Comparison of ENCODE assay signal across 28 cellular contexts in the genomic region with DNA sequence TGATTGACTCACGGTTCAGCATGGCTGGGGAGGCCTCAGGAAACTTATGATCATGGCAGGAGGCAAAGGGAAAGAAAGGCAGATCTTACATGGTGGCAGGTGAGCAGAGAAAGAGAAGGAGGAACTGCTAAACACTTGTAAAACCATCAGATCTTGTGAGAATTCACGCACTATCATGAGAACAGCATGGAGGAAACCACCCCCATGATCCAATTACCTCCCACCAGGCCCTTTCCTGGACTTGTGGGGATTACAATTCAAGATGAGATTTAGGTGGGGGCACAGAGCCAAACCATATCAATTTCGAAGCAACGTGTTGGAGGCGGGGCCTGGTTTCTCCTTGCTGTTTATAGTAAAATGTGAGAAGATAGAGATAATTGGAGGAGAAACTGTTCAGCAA.
"Had no signal": no experiment of that assay in that cellular context is flagged by ENCODE, and none has a peak within 500 bp of the region (broad histone marks: within the 10 kb centered on the region; RNA-seq: fewer than 3 reads in every experiment).

No MANE protein-coding gene starts in this region.

- H3K9ac ChIP-seq: KMS-11, SK-N-SH had no signal

- H3K9me3 ChIP-seq: ascending aorta, body of pancreas, Peyer's patch, SJCRH30, SK-N-SH had no signal

- DNase-seq: activated CD4-positive, alpha-beta T cell treated with anti-CD3 and anti-CD28 coated beads for 48 hours; activated CD4-positive, alpha-beta T cell treated with anti-CD3 and anti-CD28 coated beads, Interleukin-2, amount 50 U/mL, for 4 hours; activated CD4-positive, CD25-positive, alpha-beta regulatory T cell treated with anti-CD3 and anti-CD28 coated beads, Interleukin-2, amount 50 U/mL, for 72 hours; activated CD8-positive, alpha-beta memory T cell treated with anti-CD3 and anti-CD28 coated beads, Interleukin-2, amount 10 ng/mL, durations not matched to agents 7 days and 5 days; activated effector memory CD4-positive, alpha-beta T cell treated with Interleukin-2 at 50 U/mL for 16 hours; activated naive CD4-positive, alpha-beta T cell; activated naive CD8-positive, alpha-beta T cell treated with anti-CD3 and anti-CD28 coated beads, Interleukin-2, amount 50 U/mL, for 24 hours; activated T-cell treated with anti-CD3 and anti-CD28 coated beads, Interleukin-2, amount 50 U/mL, for 24 hours; amniotic stem cell; body of pancreas; central memory CD4-positive, alpha-beta T cell; NCI-H1092; NCI-H1417; NCI-H1930; NCI-H345; NCI-H510A; NK-92 treated with Interleukin-12 subunit alpha and Interleukin-12 subunit beta, amount 100 ng/mL, for 24 hours; Peyer's patch; Right ventricle myocardium superior; SJCRH30; SK-N-SH; T-helper 1 cell had no signal

- H3K27ac Mint-ChIP-seq: activated CD8-positive, alpha-beta memory T cell treated with anti-CD3 and anti-CD28 coated beads, Interleukin-2, amount 10 ng/mL, durations not matched to agents 7 days and 5 days; activated naive CD4-positive, alpha-beta T cell treated with anti-CD3 and anti-CD28 coated beads, Interleukin-2, amount 50 U/mL, for 72 hours; activated naive CD8-positive, alpha-beta T cell treated with anti-CD3 and anti-CD28 coated beads, Interleukin-2, amount 50 U/mL, for 24 hours; activated T-cell treated with anti-CD3 and anti-CD28 coated beads, Interleukin-2, amount 50 U/mL, for 24 hours; activated T-helper 1 cell treated with anti-CD3 and anti-CD28 coated beads, Interleukin-12 subunit alpha, Interleukin-12 subunit beta, Interleukin-2, Interleukin-4 antibody, amounts not matched to agents 30 ng/mL and 10 ng/mL and 1 ng/mL, durations not matched to agents 14 hours and 24 hours and 36 hours; WTC11 had no signal

- H3K27ac ChIP-seq: ascending aorta, body of pancreas, KMS-11, Peyer's patch, RWPE1, SJCRH30 had no signal

- H3K4me3 ChIP-seq: ascending aorta, body of pancreas, Peyer's patch, SJCRH30 had no signal

- H3K36me3 Mint-ChIP-seq: activated CD8-positive, alpha-beta memory T cell treated with anti-CD3 and anti-CD28 coated beads, Interleukin-2, amount 10 ng/mL, durations not matched to agents 7 days and 5 days; activated naive CD4-positive, alpha-beta T cell treated with anti-CD3 and anti-CD28 coated beads, Interleukin-2, amount 50 U/mL, for 72 hours; WTC11 had no signal

- H3K27me3 Mint-ChIP-seq: activated CD8-positive, alpha-beta memory T cell treated with anti-CD3 and anti-CD28 coated beads, Interleukin-2, amount 10 ng/mL, durations not matched to agents 7 days and 5 days; activated naive CD8-positive, alpha-beta T cell treated with anti-CD3 and anti-CD28 coated beads, Interleukin-2, amount 50 U/mL, for 24 hours; activated T-cell treated with anti-CD3 and anti-CD28 coated beads, Interleukin-2, amount 50 U/mL, for 24 hours had no signal

- H3K27me3 ChIP-seq: ascending aorta, body of pancreas, Peyer's patch, SJCRH30 had no signal

- H3K4me3 Mint-ChIP-seq: activated CD8-positive, alpha-beta memory T cell treated with anti-CD3 and anti-CD28 coated beads, Interleukin-2, amount 10 ng/mL, durations not matched to agents 7 days and 5 days; activated naive CD8-positive, alpha-beta T cell treated with anti-CD3 and anti-CD28 coated beads, Interleukin-2, amount 50 U/mL, for 24 hours; activated T-cell treated with anti-CD3 and anti-CD28 coated beads, Interleukin-2, amount 50 U/mL, for 24 hours; activated T-helper 1 cell treated with anti-CD3 and anti-CD28 coated beads, Interleukin-12 subunit alpha, Interleukin-12 subunit beta, Interleukin-2, Interleukin-4 antibody, amounts not matched to agents 30 ng/mL and 10 ng/mL and 1 ng/mL, durations not matched to agents 14 hours and 24 hours and 36 hours; WTC11 had no signal

- H3K36me3 ChIP-seq: ascending aorta, Peyer's patch, SJCRH30 had no signal

- H3K9me3 Mint-ChIP-seq: activated naive CD4-positive, alpha-beta T cell treated with anti-CD3 and anti-CD28 coated beads, Interleukin-2, amount 50 U/mL, for 72 hours; activated naive CD8-positive, alpha-beta T cell treated with anti-CD3 and anti-CD28 coated beads, Interleukin-2, amount 50 U/mL, for 24 hours; activated T-cell treated with anti-CD3 and anti-CD28 coated beads, Interleukin-2, amount 50 U/mL, for 24 hours; activated T-helper 1 cell treated with anti-CD3 and anti-CD28 coated beads, Interleukin-12 subunit alpha, Interleukin-12 subunit beta, Interleukin-2, Interleukin-4 antibody, amounts not matched to agents 30 ng/mL and 10 ng/mL and 1 ng/mL, durations not matched to agents 14 hours and 24 hours and 36 hours; WTC11 had no signal

- H3K4me1 ChIP-seq: ascending aorta, body of pancreas, Peyer's patch, SJCRH30 had no signal

- ATAC-seq: activated CD8-positive, alpha-beta memory T cell treated with anti-CD3 and anti-CD28 coated beads, Interleukin-2, amount 10 ng/mL, durations not matched to agents 7 days and 5 days; activated naive CD4-positive, alpha-beta T cell treated with anti-CD3 and anti-CD28 coated beads, Interleukin-2, amount 50 U/mL, for 72 hours; activated naive CD8-positive, alpha-beta T cell treated with anti-CD3 and anti-CD28 coated beads, Interleukin-2, amount 50 U/mL, for 24 hours; body of pancreas; WTC11 had no signal

- H3K4me1 Mint-ChIP-seq: activated CD8-positive, alpha-beta memory T cell treated with anti-CD3 and anti-CD28 coated beads, Interleukin-2, amount 10 ng/mL, durations not matched to agents 7 days and 5 days; activated naive CD8-positive, alpha-beta T cell treated with anti-CD3 and anti-CD28 coated beads, Interleukin-2, amount 50 U/mL, for 24 hours had no signal
